Comparison of ENCODE assay signal across 1 cellular context in the genomic region with DNA sequence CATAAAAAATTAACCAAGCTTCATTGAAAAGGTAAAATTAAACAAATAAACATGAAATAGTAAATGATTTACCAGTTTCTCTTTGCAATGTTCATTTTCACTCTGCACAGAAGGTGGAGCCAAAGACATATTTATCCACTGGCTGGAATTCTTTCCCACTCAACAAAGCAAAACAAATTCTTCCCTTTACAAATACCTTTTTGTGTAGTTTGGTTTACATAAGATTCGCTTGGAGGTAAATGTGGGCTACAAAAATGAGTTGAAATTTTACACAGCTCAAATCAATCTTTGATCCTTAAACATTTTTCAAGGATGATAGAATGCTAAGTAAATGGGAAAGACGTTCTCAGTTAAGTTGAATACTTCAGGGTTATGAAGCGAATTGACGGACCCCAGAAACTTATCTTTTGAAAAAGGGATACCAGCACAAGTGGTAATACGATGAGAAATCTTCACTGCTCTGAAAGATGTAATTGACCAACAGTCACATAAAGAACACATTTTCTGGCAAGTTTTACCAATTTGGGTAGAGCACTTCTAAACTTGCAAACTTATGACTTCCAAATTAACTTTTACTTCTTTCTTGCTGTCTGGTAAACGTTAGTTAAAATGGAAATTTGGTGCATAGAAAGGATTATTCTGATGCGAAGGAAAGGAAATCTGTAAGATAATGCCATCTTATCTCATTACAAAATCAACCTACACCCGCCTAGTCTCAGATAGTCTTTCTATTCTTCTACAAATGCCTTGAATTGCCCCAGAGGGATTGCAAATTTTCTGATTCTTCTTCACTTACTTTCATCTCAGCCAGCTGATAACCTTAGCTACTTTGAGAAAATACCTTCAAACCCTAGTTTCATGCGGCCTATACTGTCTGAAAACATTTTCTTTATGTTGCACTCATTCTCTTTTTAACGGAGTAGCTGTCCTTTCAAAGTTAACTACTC.
TF ChIP-seq lines count a peak whose summit lies in the region.

No MANE protein-coding gene starts in this region.

TF ChIP-seq in HEK293, 187 proteins besides CTCF, POLR2A, EP300 and RAD21 (continued from another document):
- TF ChIP-seq ZNF174 (tag by site-specific recombination; IDR thresholded peaks at IDR 0.05), result no peak
- no peak for TF ChIP-seq KLF10 (tag by site-specific recombination; IDR thresholded peaks at IDR 0.05)
- TF ChIP-seq, protein P1, sequence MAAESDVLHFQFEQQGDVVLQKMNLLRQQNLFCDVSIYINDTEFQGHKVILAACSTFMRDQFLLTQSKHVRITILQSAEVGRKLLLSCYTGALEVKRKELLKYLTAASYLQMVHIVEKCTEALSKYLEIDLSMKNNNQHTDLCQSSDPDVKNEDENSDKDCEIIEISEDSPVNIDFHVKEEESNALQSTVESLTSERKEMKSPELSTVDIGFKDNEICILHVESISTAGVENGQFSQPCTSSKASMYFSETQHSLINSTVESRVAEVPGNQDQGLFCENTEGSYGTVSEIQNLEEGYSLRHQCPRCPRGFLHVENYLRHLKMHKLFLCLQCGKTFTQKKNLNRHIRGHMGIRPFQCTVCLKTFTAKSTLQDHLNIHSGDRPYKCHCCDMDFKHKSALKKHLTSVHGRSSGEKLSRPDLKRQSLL (tag by site-specific recombination; IDR thresholded peaks at IDR 0.05), result no peak
- no peak for TF ChIP-seq ZNF530 (tag by site-specific recombination; IDR thresholded peaks at IDR 0.05; ENCODE audit: low read depth)
- TF ChIP-seq ZNF768 (tag by site-specific recombination; IDR thresholded peaks at IDR 0.05), result no peak
- TF ChIP-seq ZNF18 (tag by site-specific recombination; IDR thresholded peaks at IDR 0.05), result no peak
- TF ChIP-seq, protein P2, sequence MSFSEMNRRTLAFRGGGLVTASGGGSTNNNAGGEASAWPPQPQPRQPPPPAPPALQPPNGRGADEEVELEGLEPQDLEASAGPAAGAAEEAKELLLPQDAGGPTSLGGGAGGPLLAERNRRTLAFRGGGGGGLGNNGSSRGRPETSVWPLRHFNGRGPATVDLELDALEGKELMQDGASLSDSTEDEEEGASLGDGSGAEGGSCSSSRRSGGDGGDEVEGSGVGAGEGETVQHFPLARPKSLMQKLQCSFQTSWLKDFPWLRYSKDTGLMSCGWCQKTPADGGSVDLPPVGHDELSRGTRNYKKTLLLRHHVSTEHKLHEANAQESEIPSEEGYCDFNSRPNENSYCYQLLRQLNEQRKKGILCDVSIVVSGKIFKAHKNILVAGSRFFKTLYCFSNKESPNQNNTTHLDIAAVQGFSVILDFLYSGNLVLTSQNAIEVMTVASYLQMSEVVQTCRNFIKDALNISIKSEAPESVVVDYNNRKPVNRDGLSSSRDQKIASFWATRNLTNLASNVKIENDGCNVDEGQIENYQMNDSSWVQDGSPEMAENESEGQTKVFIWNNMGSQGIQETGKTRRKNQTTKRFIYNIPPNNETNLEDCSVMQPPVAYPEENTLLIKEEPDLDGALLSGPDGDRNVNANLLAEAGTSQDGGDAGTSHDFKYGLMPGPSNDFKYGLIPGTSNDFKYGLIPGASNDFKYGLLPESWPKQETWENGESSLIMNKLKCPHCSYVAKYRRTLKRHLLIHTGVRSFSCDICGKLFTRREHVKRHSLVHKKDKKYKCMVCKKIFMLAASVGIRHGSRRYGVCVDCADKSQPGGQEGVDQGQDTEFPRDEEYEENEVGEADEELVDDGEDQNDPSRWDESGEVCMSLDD (tag by site-specific recombination; IDR thresholded peaks at IDR 0.05), result no peak
- no peak for TF ChIP-seq ZSCAN16 (tag by site-specific recombination; IDR thresholded peaks at IDR 0.05)
- no peak for TF ChIP-seq ZNF341 (tag by site-specific recombination; IDR thresholded peaks at IDR 0.05; ENCODE audit: low read depth)
- TF ChIP-seq GLI4 (tag by site-specific recombination; IDR thresholded peaks at IDR 0.05), result no peak
- no peak for TF ChIP-seq ZNF354C (tag by site-specific recombination; IDR thresholded peaks at IDR 0.05; ENCODE audit: borderline replicate concordance, low read depth)
- no peak for TF ChIP-seq ZNF302 (tag by site-specific recombination; IDR thresholded peaks at IDR 0.05; ENCODE audit: low read depth)
- TF ChIP-seq ZNF155 (tag by site-specific recombination; IDR thresholded peaks at IDR 0.05), result no peak
- TF ChIP-seq ZNF140 (tag by site-specific recombination; IDR thresholded peaks at IDR 0.05), result no peak
- TF ChIP-seq ZNF423 (tag by site-specific recombination; IDR thresholded peaks at IDR 0.05), result no peak
- TF ChIP-seq ZNF704 (tag by site-specific recombination; IDR thresholded peaks at IDR 0.05), result no peak
- TF ChIP-seq ZNF585B (tag by site-specific recombination; IDR thresholded peaks at IDR 0.05), result no peak
- no peak for TF ChIP-seq ZNF10 (tag by site-specific recombination; IDR thresholded peaks at IDR 0.05)
- TF ChIP-seq ZNF2 (tag by site-specific recombination; IDR thresholded peaks at IDR 0.05), result 0 out of 2 replicates have a peak, but pooled peaks have one; percentile 30
- no peak for TF ChIP-seq OSR2 (tag by site-specific recombination; IDR thresholded peaks at IDR 0.05)
- TF ChIP-seq ZNF26 (tag by site-specific recombination; IDR thresholded peaks at IDR 0.05), result no peak
- peak; percentile 57; the same call in 1 of the 2 replicates for TF ChIP-seq IKZF3 (tag by site-specific recombination; IDR thresholded peaks at IDR 0.05)
- TF ChIP-seq PATZ1 (tag by site-specific recombination; IDR thresholded peaks at IDR 0.05), result no peak
- TF ChIP-seq PRDM6 (tag by site-specific recombination; IDR thresholded peaks at IDR 0.05), result peak; percentile 55
- no peak for TF ChIP-seq REPIN1 (tag by site-specific recombination; IDR thresholded peaks at IDR 0.05; ENCODE audit: low read depth)
- TF ChIP-seq, protein P3, sequence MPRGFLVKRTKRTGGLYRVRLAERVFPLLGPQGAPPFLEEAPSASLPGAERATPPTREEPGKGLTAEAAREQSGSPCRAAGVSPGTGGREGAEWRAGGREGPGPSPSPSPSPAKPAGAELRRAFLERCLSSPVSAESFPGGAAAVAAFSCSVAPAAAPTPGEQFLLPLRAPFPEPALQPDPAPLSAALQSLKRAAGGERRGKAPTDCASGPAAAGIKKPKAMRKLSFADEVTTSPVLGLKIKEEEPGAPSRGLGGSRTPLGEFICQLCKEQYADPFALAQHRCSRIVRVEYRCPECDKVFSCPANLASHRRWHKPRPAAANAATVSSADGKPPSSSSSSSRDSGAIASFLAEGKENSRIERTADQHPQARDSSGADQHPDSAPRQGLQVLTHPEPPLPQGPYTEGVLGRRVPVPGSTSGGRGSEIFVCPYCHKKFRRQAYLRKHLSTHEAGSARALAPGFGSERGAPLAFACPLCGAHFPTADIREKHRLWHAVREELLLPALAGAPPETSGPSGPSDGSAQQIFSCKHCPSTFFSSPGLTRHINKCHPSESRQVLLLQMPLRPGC (tag by site-specific recombination; IDR thresholded peaks at IDR 0.05), result no peak
- TF ChIP-seq ZNF23 (tag by site-specific recombination; IDR thresholded peaks at IDR 0.05; ENCODE audit: borderline replicate concordance), result no peak
- TF ChIP-seq ZNF660 (tag by site-specific recombination; IDR thresholded peaks at IDR 0.05), result peak; percentile 55; the same call in 1 of the 2 replicates
- TF ChIP-seq, protein P4, sequence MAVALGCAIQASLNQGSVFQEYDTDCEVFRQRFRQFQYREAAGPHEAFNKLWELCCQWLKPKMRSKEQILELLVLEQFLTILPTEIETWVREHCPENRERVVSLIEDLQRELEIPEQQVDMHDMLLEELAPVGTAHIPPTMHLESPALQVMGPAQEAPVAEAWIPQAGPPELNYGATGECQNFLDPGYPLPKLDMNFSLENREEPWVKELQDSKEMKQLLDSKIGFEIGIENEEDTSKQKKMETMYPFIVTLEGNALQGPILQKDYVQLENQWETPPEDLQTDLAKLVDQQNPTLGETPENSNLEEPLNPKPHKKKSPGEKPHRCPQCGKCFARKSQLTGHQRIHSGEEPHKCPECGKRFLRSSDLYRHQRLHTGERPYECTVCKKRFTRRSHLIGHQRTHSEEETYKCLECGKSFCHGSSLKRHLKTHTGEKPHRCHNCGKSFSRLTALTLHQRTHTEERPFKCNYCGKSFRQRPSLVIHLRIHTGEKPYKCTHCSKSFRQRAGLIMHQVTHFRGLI (tag by site-specific recombination; IDR thresholded peaks at IDR 0.05), result no peak
- TF ChIP-seq PRDM1 (tag by site-specific recombination; IDR thresholded peaks at IDR 0.05), result no peak; the same call in 1 of the 2 replicates
- no peak for TF ChIP-seq ZNF670 (tag by site-specific recombination; IDR thresholded peaks at IDR 0.05; ENCODE audit: low read depth)
- TF ChIP-seq ZNF654 (tag by site-specific recombination; IDR thresholded peaks at IDR 0.05; ENCODE audit: low read depth), result peak; percentile 92
- no peak for TF ChIP-seq HOXA7 (CRISPR knock-in tag; IDR thresholded peaks at IDR 0.05; ENCODE audit: borderline replicate concordance)
- TF ChIP-seq, protein P5, sequence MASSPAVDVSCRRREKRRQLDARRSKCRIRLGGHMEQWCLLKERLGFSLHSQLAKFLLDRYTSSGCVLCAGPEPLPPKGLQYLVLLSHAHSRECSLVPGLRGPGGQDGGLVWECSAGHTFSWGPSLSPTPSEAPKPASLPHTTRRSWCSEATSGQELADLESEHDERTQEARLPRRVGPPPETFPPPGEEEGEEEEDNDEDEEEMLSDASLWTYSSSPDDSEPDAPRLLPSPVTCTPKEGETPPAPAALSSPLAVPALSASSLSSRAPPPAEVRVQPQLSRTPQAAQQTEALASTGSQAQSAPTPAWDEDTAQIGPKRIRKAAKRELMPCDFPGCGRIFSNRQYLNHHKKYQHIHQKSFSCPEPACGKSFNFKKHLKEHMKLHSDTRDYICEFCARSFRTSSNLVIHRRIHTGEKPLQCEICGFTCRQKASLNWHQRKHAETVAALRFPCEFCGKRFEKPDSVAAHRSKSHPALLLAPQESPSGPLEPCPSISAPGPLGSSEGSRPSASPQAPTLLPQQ (tag by site-specific recombination; IDR thresholded peaks at IDR 0.05), result no peak
- TF ChIP-seq ZNF610 (tag by site-specific recombination; IDR thresholded peaks at IDR 0.05; ENCODE audit: borderline replicate concordance), result no peak
- TF ChIP-seq ZXDB (tag by site-specific recombination; IDR thresholded peaks at IDR 0.05), result no peak
TF ChIP-seq in HEK293: peak in this region for 5.
